ENCODE assay signal across 8 cellular contexts in the genomic region with DNA sequence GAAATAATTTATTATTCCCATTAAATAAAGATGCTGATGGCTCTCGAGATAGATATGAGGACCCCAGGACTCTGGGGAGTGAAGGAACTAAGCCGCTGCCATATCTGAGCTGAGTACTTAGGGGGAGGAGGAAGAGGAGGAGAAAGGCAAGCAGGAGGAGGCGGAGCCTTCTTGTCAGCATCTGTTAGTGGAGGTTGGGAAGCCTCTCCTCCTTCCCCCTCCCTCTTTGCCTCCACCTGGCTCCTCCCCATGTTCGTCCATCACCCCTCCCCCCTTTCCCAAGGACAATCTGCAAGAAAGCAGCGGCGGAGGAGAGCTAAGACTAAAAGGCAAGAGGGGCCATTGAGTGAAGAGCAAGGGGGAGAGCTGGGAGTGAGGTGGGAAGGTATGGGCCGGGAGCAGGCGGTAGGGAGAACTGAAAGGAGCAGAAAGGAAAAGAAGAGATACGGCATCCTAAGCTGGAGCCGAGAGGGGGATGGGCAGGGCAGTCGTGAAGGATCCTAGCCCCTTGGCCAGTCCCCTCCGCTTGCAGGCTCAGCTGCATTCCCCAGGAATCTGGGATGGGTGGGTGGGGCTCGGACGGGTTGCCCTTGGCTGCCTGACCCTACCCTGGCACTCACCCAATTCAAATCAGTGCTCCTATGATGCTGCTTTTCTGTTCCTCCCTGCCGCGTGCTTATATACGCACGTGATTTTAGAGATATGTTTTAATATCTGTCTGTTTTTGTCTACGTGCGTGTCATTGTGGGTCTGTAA. TPM values are rescaled to one million over a fixed set of nuclear protein-coding genes. Genes with fewer than 3 reads are reported as not detected.
DNase-seq lines count a peak whose midpoint lies in the region; ATAC-seq and TF ChIP-seq lines count a peak whose summit lies in the region.

Gene PFKM (plus strand): TSS at position 287 of the 756 bp plus-strand sequence. CDS start 3,411 bp downstream, outside the sequence.

- H3K4me1 Mint-ChIP-seq in activated CD4-positive, alpha-beta T cell treated with anti-CD3 and anti-CD28 coated beads for 36 hours: peaks cover 16% of the 10 kb centered on the region

- peak within 1 kb of the TSS; percentile 2 for H3K27ac ChIP-seq in colonic mucosa

- no peaks in the 10 kb centered on the region for H3K27me3 ChIP-seq in colonic mucosa

- H3K9ac ChIP-seq in colonic mucosa (ENCODE audit: low read depth in 2 of 2, low read length in 2 of 2): peak within 1 kb of the TSS; percentile 44 to 52

- H3K36me3 Mint-ChIP-seq in activated CD4-positive, alpha-beta T cell treated with anti-CD3 and anti-CD28 coated beads for 36 hours (ENCODE audit: low read depth): peaks cover 11% of the 10 kb centered on the region

- peaks cover 4% of the 10 kb centered on the region for H3K4me1 ChIP-seq in colonic mucosa

- H3K4me3 Mint-ChIP-seq in activated CD4-positive, alpha-beta T cell treated with anti-CD3 and anti-CD28 coated beads for 36 hours: peak within 1 kb of the TSS; percentile 93

- POLR2A ChIA-PET in activated CD4-positive, alpha-beta T cell treated with anti-CD3 and anti-CD28 coated beads for 36 hours (lab: Charles Lee): interaction anchor here (0.6 to 0.9 kb wide), 3 partner anchors 36 to 64 kb away, joined by 3 to 5 read pairs (median 3); partner anchors contain the start of gene ASB8

- TF ChIP-seq CTCF in colonic mucosa (IDR thresholded peaks at IDR 0.05): no peak

- DNase-seq in AML-193 (lab: John Stamatoyannopoulos, UW) (peak; percentile 38 to 40), NCI-H460 (ENCODE audit: extremely low read depth, low read depth) (peak; percentile 92), colonic mucosa (peak; percentile 92), kidney tubule cell (ENCODE audit: low spot score) (peak; percentile 89)
- DNase-seq in activated CD4-positive, alpha-beta T cell treated with anti-CD3 and anti-CD28 coated beads for 36 hours: peak; percentile 86
- peak; percentile 45 to 56 for DNase-seq in stimulated activated CD4-positive, alpha-beta T cell treated with anti-CD3 and anti-CD28 coated beads, Interleukin-1b, Interleukin-23, amount 100 ng/mL, for 4 hours (ENCODE audit: low read depth in 2 of 2)

- H3K27me3 Mint-ChIP-seq in activated CD4-positive, alpha-beta T cell treated with anti-CD3 and anti-CD28 coated beads for 36 hours: peaks cover 5% of the 10 kb centered on the region

- no peaks in the 10 kb centered on the region for H3K9me3 ChIP-seq in colonic mucosa

- no peaks in the 10 kb centered on the region for H3K36me3 ChIP-seq in colonic mucosa

- no peaks in the 10 kb centered on the region for H3K9me3 Mint-ChIP-seq in activated CD4-positive, alpha-beta T cell treated with anti-CD3 and anti-CD28 coated beads for 36 hours (ENCODE audit: low read depth)

- H3K4me3 ChIP-seq in colonic mucosa: peak within 1 kb of the TSS; percentile 60

- CTCF ChIA-PET in activated CD4-positive, alpha-beta T cell treated with anti-CD3 and anti-CD28 coated beads for 36 hours (lab: Charles Lee): interaction anchor here (0.6 to 1.4 kb wide), 6 partner anchors 10 to 500 kb away, joined by 3 to 4 read pairs (median 3); partner anchors contain the start of gene ASB8

- intact Hi-C loops in activated CD4-positive, alpha-beta T cell treated with anti-CD3 and anti-CD28 coated beads for 36 hours (cut with DNase I, micrococcal nuclease): loop anchor here (1.0 kb wide), 2 partner anchors 13 to 38 kb away; partner anchors contain the start of genes SENP1 (in 2 of the 2) and ASB8 (in 1 of the 2)
- intact Hi-C loops in colonic mucosa (cut with DNase I): no loop called here

- H3K27ac Mint-ChIP-seq in activated CD4-positive, alpha-beta T cell treated with anti-CD3 and anti-CD28 coated beads for 36 hours: peak within 1 kb of the TSS; percentile 89

- peak; percentile 100 for ATAC-seq in GM19043 (IDR thresholded peaks at IDR 0.05; ENCODE audit: low read depth, unreplicated experiment)
- ATAC-seq in HG03354 (IDR thresholded peaks at IDR 0.05; ENCODE audit: poor library complexity, severe bottlenecking, unreplicated experiment): peak; percentile 99
- peak; percentile 100 for ATAC-seq in activated CD4-positive, alpha-beta T cell treated with anti-CD3 and anti-CD28 coated beads for 36 hours

RNA-seq across cellular contexts. Expression of gene PFKM, which starts in this region (rescaled TPM):
- 86.0 and 103 TPM in 2 replicates for total RNA-seq in NCI-H460 (2014; rRNA removed; shearing (Covaris generic))
- polyA plus RNA-seq in NCI-H460 (2014; cell fraction: nucleus; rRNA removed): 138 and 186 TPM in 2 replicates
- total RNA-seq in activated CD4-positive, alpha-beta T cell treated with anti-CD3 and anti-CD28 coated beads for 36 hours: 10 to 100 TPM; 53.2 to 79.6 TPM
- 10 to 100 TPM; 39.2 to 64.6 TPM for total RNA-seq in colonic mucosa

Comparison
In these comparisons a context has a peak if more than half of its experiments do, and no peak if none do; other contexts are left out.
1. Peak in every context shown above with its lines: DNase-seq, ATAC-seq, H3K4me3 ChIP-seq and H3K27ac ChIP-seq.
2. DNase-seq: peak in every context shown above with its lines; median percentile 92 in NCI-H460; 92 in colonic mucosa; 89 in kidney tubule cell; 86 in activated CD4-positive, alpha-beta T cell treated with anti-CD3 and anti-CD28 coated beads for 36 hours; 50 in stimulated activated CD4-positive, alpha-beta T cell treated with anti-CD3 and anti-CD28 coated beads, Interleukin-1b, Interleukin-23, amount 100 ng/mL, for 4 hours; 39 in AML-193.